ENCODE assay signal across 9 cellular contexts in the genomic region with DNA sequence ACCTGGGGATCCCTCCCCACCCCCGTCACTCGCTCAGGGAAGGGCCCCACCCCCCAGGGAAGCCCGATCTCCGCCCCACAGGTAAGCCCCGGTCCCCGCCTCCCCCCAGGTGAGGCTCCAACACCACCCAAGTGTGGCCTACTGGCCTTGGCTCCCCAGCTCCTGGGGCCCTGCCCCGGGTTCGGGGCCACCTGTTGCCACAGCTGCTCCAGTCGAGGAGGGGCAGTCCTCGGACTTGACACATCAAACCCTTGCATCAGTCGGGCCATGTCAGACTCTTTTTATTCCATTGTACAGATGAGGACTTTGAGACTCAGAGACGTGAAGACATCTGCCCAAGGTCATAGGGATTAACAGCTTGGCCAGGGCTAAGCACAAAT. TPM values are rescaled to one million over a fixed set of nuclear protein-coding genes. Genes with fewer than 3 reads are reported as not detected.
DNase-seq lines count a peak whose midpoint lies in the region; ATAC-seq, FAIRE-seq and TF ChIP-seq lines count a peak whose summit lies in the region.
"Had no signal": no experiment of that assay in that cellular context is flagged by ENCODE, and none has a peak within 500 bp of the region (broad histone marks: within the 10 kb centered on the region; RNA-seq: fewer than 3 reads in every experiment).

No MANE protein-coding gene starts in this region.

- TF ChIP-seq POLR2A in K562 (conservative IDR thresholded peaks at IDR 0.05): no peak

- intact Hi-C loops in K562 (cut with micrococcal nuclease) (no loop called here), left colon (cut with DNase I, micrococcal nuclease) (no loop called here)

- H3K9me3 ChIP-seq in AG04450 (ENCODE audit: control insufficient read depth, insufficient read depth, low read length): no peaks in the 10 kb centered on the region
- no peaks in the 10 kb centered on the region for H3K9me3 ChIP-seq in K562 (replicated peaks; ENCODE audit: control insufficient read depth, insufficient read depth, low read depth, low read length)

- TF ChIP-seq EP300 in K562 (IDR thresholded peaks at IDR 0.05; ENCODE audit: low read length): no peak

- no peak for DNase-seq in AG04450 (ENCODE audit: low read depth, low spot score)
- peak; percentile 64 for DNase-seq in NCI-H82 (lab: John Stamatoyannopoulos, UW)
- peak in 3 of 4 experiments; percentile 37 to 79 (median 37) for DNase-seq in K562 (ENCODE audit: extremely low read depth in 1 of 4, low spot score in 3 of 4)
- DNase-seq in left colon: peak; percentile 79 to 84
- peak in 2 of 49 donors; percentile 33 to 79 for DNase-seq in substantia nigra (lab: John Stamatoyannopoulos, UW)
- DNase-seq in HK-2 (ENCODE audit: unreplicated experiment): no peak
- DNase-seq in NCI-H1048 (lab: John Stamatoyannopoulos, UW): no peak

- H3K27ac ChIP-seq in AG04450 (ENCODE audit: low read depth, low read length) (no peak overlapping the region), K562 (ENCODE audit: extremely low read depth, low read depth, low read length) (peak overlapping the region; percentile 76), substantia nigra (ENCODE audit: low read depth, low read length, poor library complexity, severe bottlenecking) (peak overlapping the region; percentile 74)

- peak overlapping the region; percentile 75 for H3K4me2 ChIP-seq in K562 (ENCODE audit: insufficient read depth, low read length)

- ATAC-seq in GM21619 (IDR thresholded peaks at IDR 0.05; ENCODE audit: unreplicated experiment) (peak; percentile 13), K562 (peak; percentile 48), left colon (peak; percentile 82)

- H3K4me3 ChIP-seq in AG04450 (ENCODE audit: low read depth, low read length) (peak overlapping the region; percentile 87), K562 (peak overlapping the region; percentile 67)

- no peak for TF ChIP-seq RAD21 in K562 (CRISPR knock-in tag; conservative IDR thresholded peaks at IDR 0.05 in 1 of 2, IDR thresholded peaks at IDR 0.05 in 1 of 2)

- TF ChIP-seq CTCF in AG04450 (IDR thresholded peaks at IDR 0.05; ENCODE audit: low read depth, low read length) (no peak), K562 (IDR thresholded peaks at IDR 0.05 in 2 of 3, conservative IDR thresholded peaks at IDR 0.05 in 1 of 3; ENCODE audit: insufficient read depth in 2 of 3, low read depth in 1 of 3, low read length in 3 of 3) (no peak)

- peak overlapping the region; percentile 79 to 94 for H3K9ac ChIP-seq in K562 (ENCODE audit: insufficient read depth in 1 of 2, low read depth in 2 of 2, low read length in 2 of 2)

- CTCF ChIA-PET in AG04450 (lab: Charles Lee) (interaction anchor here (1.0 to 1.5 kb wide), 2 partner anchors 26 to 169 kb away, joined by 3 to 10 read pairs; no protein-coding TSS in a partner anchor), K562 (lab: Yijun Ruan, JAX; ENCODE audit: low intra/inter-chr PET ratio) (no interaction called here)

- peaks cover 10 to 21% of the 10 kb centered on the region in 2 experiments for H3K4me1 ChIP-seq in K562 (replicated peaks in 1 of 2; ENCODE audit: control insufficient read depth in 2 of 2, insufficient read depth in 2 of 2, low read length in 2 of 2)

- POLR2A ChIA-PET in AG04450 (lab: Yijun Ruan, JAX) (interaction anchor here (0.6 to 1.6 kb wide), 2 partner anchors 13 to 32 kb away, joined by 3 to 5 read pairs; a partner anchor contains a TSS), K562 (lab: Yijun Ruan, JAX) (interaction anchor here (0.6 to 1.5 kb wide), 5 partner anchors 15 to 230 kb away, joined by 3 to 5 read pairs (median 4); a partner anchor contains a TSS)

- in situ Hi-C loops in K562 (cut with MboI): no loop called here

- peaks cover 22% of the 10 kb centered on the region for H3K79me2 ChIP-seq in K562 (ENCODE audit: control insufficient read depth, insufficient read depth, low read length)

- no peak for FAIRE-seq in K562 (lab: Jason Lieb, UNC)
- FAIRE-seq: islet of Langerhans had no signal

- no TSS peak for BruUV-seq in K562 (replicated peaks; lab: Mats Ljungman, UMichigan)

- WGBS in K562 (ENCODE audit: insufficient coverage, low coverage, missing lambda C conversion rate): under 1% methylated on average over 6 of the region's 12 CpGs

- H3K9me1 ChIP-seq in K562 (ENCODE audit: control insufficient read depth, insufficient read depth, low read length): no peaks in the 10 kb centered on the region

- peak overlapping the region; percentile 98 for H2AFZ ChIP-seq in K562 (ENCODE audit: low read depth, low read length)

- H3K27me3 ChIP-seq in AG04450 (ENCODE audit: control insufficient read depth, insufficient read depth, low read length): no peaks in the 10 kb centered on the region
- no peaks in the 10 kb centered on the region for H3K27me3 ChIP-seq in K562 (ENCODE audit: control insufficient read depth in 2 of 2, insufficient read depth in 2 of 2, low read length in 2 of 2)

- H4K20me1 ChIP-seq in K562 (replicated peaks; ENCODE audit: control insufficient read depth, insufficient read depth, low read length): no peaks in the 10 kb centered on the region

- H3K36me3 ChIP-seq in K562 (ENCODE audit: control insufficient read depth, insufficient read depth, low read length): peaks cover 12% of the 10 kb centered on the region; the same call in 2 of the 3 replicates

RNA-seq across cellular contexts. Expression of a gene that starts 0.5 kb away (rescaled TPM):
- polyA plus RNA-seq in AG04450 (2011; rRNA removed): 5.1 and 6.7 TPM in 2 replicates
- polyA minus RNA-seq in AG04450 (2011; rRNA and poly(A)+ RNA removed): 7.0 and 13.7 TPM in 2 replicates
- total RNA-seq in K562 (2011; cell fraction: chromatin; rRNA removed; ENCODE audit: low replicate concordance): 61.5 and 146 TPM in 2 replicates
- 72.1 and 79.4 TPM in 2 replicates for total RNA-seq in K562 (2011; cell fraction: nucleolus; rRNA removed)
- total RNA-seq in K562 (2011; cell fraction: nucleoplasm; rRNA removed): 61.5 and 70.7 TPM in 2 replicates
- total RNA-seq in K562 (2014; rRNA removed): 17.9 and 18.8 TPM in 2 replicates
- total RNA-seq in K562 (2014; rRNA removed; fragmentation: Illumina TruSeq; extraction: Trizol): 5.8 and 7.7 TPM in 2 replicates
- total RNA-seq in K562 (2015; rRNA removed; fragmentation: Illumina TruSeq; extraction: Trizol): 12.0 and 12.9 TPM in 2 replicates
- total RNA-seq in K562 (2021): 28.4 and 31.0 TPM in 2 replicates
- 10.1 and 25.5 TPM in 2 replicates for polyA plus RNA-seq in K562 (2011; rRNA removed)
- polyA plus RNA-seq in K562 (2011; cell fraction: cytosol; rRNA removed): 8.9 and 11.7 TPM in 2 replicates
- 67.6 and 73.2 TPM in 2 replicates for polyA plus RNA-seq in K562 (2011; cell fraction: nucleus; rRNA removed)
- polyA plus RNA-seq in K562 (2012): 17.9 and 39.2 TPM in 2 replicates
- polyA plus RNA-seq in K562 (2014; fragmentation: Illumina TruSeq; extraction: Trizol): 15.6 and 21.2 TPM in 2 replicates
- polyA plus RNA-seq in K562 (2014; fragmentation: Nextera tagmentation; extraction: Ambion mirVana): under 1 TPM; 0.32 to 0.42 TPM
- polyA plus RNA-seq in K562 (2014; rRNA removed): 26.7 and 27.1 TPM in 2 replicates
- 8.3 and 8.9 TPM in 2 replicates for polyA minus RNA-seq in K562 (2011; rRNA and poly(A)+ RNA removed)
- 9.0 and 11.1 TPM in 2 replicates for polyA minus RNA-seq in K562 (2011; cell fraction: cytosol; rRNA and poly(A)+ RNA removed)
- 15.9 and 19.3 TPM in 2 replicates for polyA minus RNA-seq in K562 (2011; cell fraction: nucleus; rRNA and poly(A)+ RNA removed)
- 100 to 1,000 TPM in 1 of 2 donors, 10 to 100 TPM in 1; 90.8 to 132 TPM for total RNA-seq in left colon

RNA-seq across cellular contexts. Expression of a gene that starts 0.6 kb away (rescaled TPM):
- polyA plus RNA-seq in AG04450 (2011; rRNA removed): 0.12 and 0.17 TPM in 2 replicates
- polyA minus RNA-seq in AG04450 (2011; rRNA and poly(A)+ RNA removed): 0.43 TPM in 1 of 2 replicates, not detected in the other
- 4.2 and 15.2 TPM in 2 replicates for total RNA-seq in K562 (2011; cell fraction: chromatin; rRNA removed; ENCODE audit: low replicate concordance)
- total RNA-seq in K562 (2011; cell fraction: nucleolus; rRNA removed): 11.3 and 15.2 TPM in 2 replicates
- 7.3 TPM in 2 replicates for total RNA-seq in K562 (2011; cell fraction: nucleoplasm; rRNA removed)
- 3.6 and 4.2 TPM in 2 replicates for total RNA-seq in K562 (2014; rRNA removed)
- 1.9 and 2.4 TPM in 2 replicates for total RNA-seq in K562 (2014; rRNA removed; fragmentation: Illumina TruSeq; extraction: Trizol)
- total RNA-seq in K562 (2015; rRNA removed; fragmentation: Illumina TruSeq; extraction: Trizol): 4.6 and 6.0 TPM in 2 replicates
- 5.9 and 6.1 TPM in 2 replicates for total RNA-seq in K562 (2021)
- 3.0 and 5.5 TPM in 2 replicates for polyA plus RNA-seq in K562 (2011; rRNA removed)
- 5.1 and 5.3 TPM in 2 replicates for polyA plus RNA-seq in K562 (2011; cell fraction: cytosol; rRNA removed)
- polyA plus RNA-seq in K562 (2011; cell fraction: nucleus; rRNA removed): 13.5 and 15.3 TPM in 2 replicates
- 4.7 and 8.9 TPM in 2 replicates for polyA plus RNA-seq in K562 (2012)
- 4.6 and 4.8 TPM in 2 replicates for polyA plus RNA-seq in K562 (2014; fragmentation: Illumina TruSeq; extraction: Trizol)
- under 1 TPM; 0.75 to 0.88 TPM for polyA plus RNA-seq in K562 (2014; fragmentation: Nextera tagmentation; extraction: Ambion mirVana)
- 4.5 and 6.0 TPM in 2 replicates for polyA plus RNA-seq in K562 (2014; rRNA removed)
- polyA minus RNA-seq in K562 (2011; rRNA and poly(A)+ RNA removed): 1.4 and 1.6 TPM in 2 replicates
- 1.4 and 4.5 TPM in 2 replicates for polyA minus RNA-seq in K562 (2011; cell fraction: cytosol; rRNA and poly(A)+ RNA removed)
- 4.6 and 7.6 TPM in 2 replicates for polyA minus RNA-seq in K562 (2011; cell fraction: nucleus; rRNA and poly(A)+ RNA removed)
- 1 to 10 TPM; 7.9 to 9.1 TPM for total RNA-seq in left colon

RNA-seq across cellular contexts. Expression of a gene that starts 29.6 kb away (rescaled TPM):
- polyA plus RNA-seq in AG04450 (2011; rRNA removed) (0.36 and 0.37 TPM in 2 replicates), K562 (2011; rRNA removed) (not detected in 2 replicates), K562 (2014; fragmentation: Illumina TruSeq; extraction: Trizol) (not detected in 2 replicates), K562 (2014; fragmentation: Nextera tagmentation; extraction: Ambion mirVana) (not detected), K562 (2014; rRNA removed) (not detected in 2 replicates)
- polyA minus RNA-seq in AG04450 (2011; rRNA and poly(A)+ RNA removed): not detected in 2 replicates
- not detected in 2 replicates for total RNA-seq in K562 (2011; cell fraction: chromatin; rRNA removed; ENCODE audit: low replicate concordance)
- total RNA-seq in K562 (2011; cell fraction: nucleolus; rRNA removed): not detected in 2 replicates
- total RNA-seq in K562 (2011; cell fraction: nucleoplasm; rRNA removed): not detected in 2 replicates
- total RNA-seq in K562 (2014; rRNA removed) (not detected in 2 replicates), K562 (2014; rRNA removed; fragmentation: Illumina TruSeq; extraction: Trizol) (not detected in 2 replicates), K562 (2015; rRNA removed; fragmentation: Illumina TruSeq; extraction: Trizol) (not detected in 2 replicates), K562 (2021) (not detected in 2 replicates), left colon (under 1 TPM in 1 of 2 donors, not detected in 1; 0.56 TPM)
- polyA plus RNA-seq in K562 (2011; cell fraction: cytosol; rRNA removed): not detected in 2 replicates
- polyA plus RNA-seq in K562 (2011; cell fraction: nucleus; rRNA removed): not detected in 2 replicates
- polyA plus RNA-seq in K562 (2012): not detected in 2 replicates
- not detected in 2 replicates for polyA minus RNA-seq in K562 (2011; rRNA and poly(A)+ RNA removed)
- not detected in 2 replicates for polyA minus RNA-seq in K562 (2011; cell fraction: cytosol; rRNA and poly(A)+ RNA removed)
- polyA minus RNA-seq in K562 (2011; cell fraction: nucleus; rRNA and poly(A)+ RNA removed): not detected in 2 replicates

RNA-seq across cellular contexts. Expression of a gene that starts 31.7 kb away (rescaled TPM):
- polyA plus RNA-seq in AG04450 (2011; rRNA removed): 2.8 and 3.4 TPM in 2 replicates
- polyA minus RNA-seq in AG04450 (2011; rRNA and poly(A)+ RNA removed): 1.3 and 1.4 TPM in 2 replicates
- total RNA-seq in K562 (2011; cell fraction: chromatin; rRNA removed; ENCODE audit: low replicate concordance): 0.14 and 2.1 TPM in 2 replicates
- total RNA-seq in K562 (2011; cell fraction: nucleolus; rRNA removed): 0.53 and 1.2 TPM in 2 replicates
- 0.29 and 2.3 TPM in 2 replicates for total RNA-seq in K562 (2011; cell fraction: nucleoplasm; rRNA removed)
- total RNA-seq in K562 (2014; rRNA removed): 0.12 TPM in 1 of 2 replicates, not detected in the other
- not detected in 2 replicates for total RNA-seq in K562 (2014; rRNA removed; fragmentation: Illumina TruSeq; extraction: Trizol)
- total RNA-seq in K562 (2015; rRNA removed; fragmentation: Illumina TruSeq; extraction: Trizol): 0.25 and 0.34 TPM in 2 replicates
- 0.40 and 0.47 TPM in 2 replicates for total RNA-seq in K562 (2021)
- polyA plus RNA-seq in K562 (2011; rRNA removed): 0.18 and 0.46 TPM in 2 replicates
- 0.55 and 0.91 TPM in 2 replicates for polyA plus RNA-seq in K562 (2011; cell fraction: cytosol; rRNA removed)
- polyA plus RNA-seq in K562 (2011; cell fraction: nucleus; rRNA removed): 0.18 and 0.60 TPM in 2 replicates
- 0.82 and 1.8 TPM in 2 replicates for polyA plus RNA-seq in K562 (2012)
- 0.22 and 0.42 TPM in 2 replicates for polyA plus RNA-seq in K562 (2014; fragmentation: Illumina TruSeq; extraction: Trizol)
- polyA plus RNA-seq in K562 (2014; fragmentation: Nextera tagmentation; extraction: Ambion mirVana): under 1 TPM in 1 of 2 experiments, not detected in 1; 0.24 TPM
- polyA plus RNA-seq in K562 (2014; rRNA removed): 0.21 TPM in 1 of 2 replicates, not detected in the other
- 0.42 TPM in 1 of 2 replicates, not detected in the other for polyA minus RNA-seq in K562 (2011; rRNA and poly(A)+ RNA removed)
- not detected in 2 replicates for polyA minus RNA-seq in K562 (2011; cell fraction: cytosol; rRNA and poly(A)+ RNA removed)
- 0.13 and 0.67 TPM in 2 replicates for polyA minus RNA-seq in K562 (2011; cell fraction: nucleus; rRNA and poly(A)+ RNA removed)
- total RNA-seq in left colon: 1 to 10 TPM; 2.7 to 5.3 TPM

RNA-seq across cellular contexts. Expression of a gene that starts 45.8 kb away (rescaled TPM):
- polyA plus RNA-seq in AG04450 (2011; rRNA removed) (6.1 and 7.3 TPM in 2 replicates), K562 (2011; rRNA removed) (27.7 and 46.8 TPM in 2 replicates), K562 (2014; fragmentation: Illumina TruSeq; extraction: Trizol) (31.0 and 55.5 TPM in 2 replicates), K562 (2014; fragmentation: Nextera tagmentation; extraction: Ambion mirVana) (under 1 TPM; 0.17 to 0.56 TPM), K562 (2014; rRNA removed) (52.5 and 56.2 TPM in 2 replicates)
- 11.1 and 11.5 TPM in 2 replicates for polyA minus RNA-seq in AG04450 (2011; rRNA and poly(A)+ RNA removed)
- 49.6 and 162 TPM in 2 replicates for total RNA-seq in K562 (2011; cell fraction: chromatin; rRNA removed; ENCODE audit: low replicate concordance)
- total RNA-seq in K562 (2011; cell fraction: nucleolus; rRNA removed): 148 and 149 TPM in 2 replicates
- total RNA-seq in K562 (2011; cell fraction: nucleoplasm; rRNA removed): 55.0 and 76.5 TPM in 2 replicates
- total RNA-seq in K562 (2014; rRNA removed) (37.0 and 39.4 TPM in 2 replicates), K562 (2014; rRNA removed; fragmentation: Illumina TruSeq; extraction: Trizol) (10.4 and 13.6 TPM in 2 replicates), K562 (2015; rRNA removed; fragmentation: Illumina TruSeq; extraction: Trizol) (22.5 and 24.0 TPM in 2 replicates), K562 (2021) (63.2 and 68.5 TPM in 2 replicates), left colon (10 to 100 TPM; 30.5 to 33.9 TPM)
- 28.8 and 44.6 TPM in 2 replicates for polyA plus RNA-seq in K562 (2011; cell fraction: cytosol; rRNA removed)
- polyA plus RNA-seq in K562 (2011; cell fraction: nucleus; rRNA removed): 228 and 347 TPM in 2 replicates
- polyA plus RNA-seq in K562 (2012): 50.0 and 68.0 TPM in 2 replicates
- 14.2 and 17.7 TPM in 2 replicates for polyA minus RNA-seq in K562 (2011; rRNA and poly(A)+ RNA removed)
- 19.0 and 22.3 TPM in 2 replicates for polyA minus RNA-seq in K562 (2011; cell fraction: cytosol; rRNA and poly(A)+ RNA removed)
- 42.0 and 54.3 TPM in 2 replicates for polyA minus RNA-seq in K562 (2011; cell fraction: nucleus; rRNA and poly(A)+ RNA removed)

Comparison
In these comparisons a context has a peak if more than half of its experiments do, and no peak if none do; other contexts are left out.
1. DNase-seq: peak in NCI-H82 (single experiment), K562 (3 of 4) and left colon (2 of 2); none in AG04450 (single experiment), HK-2 (single experiment) and NCI-H1048 (single experiment).
2. ATAC-seq: peak in every context shown above with its lines; median percentile 82 in left colon; 48 in K562; 13 in GM21619.